Comparison of ENCODE assay signal across 24 cellular contexts in the genomic region with DNA sequence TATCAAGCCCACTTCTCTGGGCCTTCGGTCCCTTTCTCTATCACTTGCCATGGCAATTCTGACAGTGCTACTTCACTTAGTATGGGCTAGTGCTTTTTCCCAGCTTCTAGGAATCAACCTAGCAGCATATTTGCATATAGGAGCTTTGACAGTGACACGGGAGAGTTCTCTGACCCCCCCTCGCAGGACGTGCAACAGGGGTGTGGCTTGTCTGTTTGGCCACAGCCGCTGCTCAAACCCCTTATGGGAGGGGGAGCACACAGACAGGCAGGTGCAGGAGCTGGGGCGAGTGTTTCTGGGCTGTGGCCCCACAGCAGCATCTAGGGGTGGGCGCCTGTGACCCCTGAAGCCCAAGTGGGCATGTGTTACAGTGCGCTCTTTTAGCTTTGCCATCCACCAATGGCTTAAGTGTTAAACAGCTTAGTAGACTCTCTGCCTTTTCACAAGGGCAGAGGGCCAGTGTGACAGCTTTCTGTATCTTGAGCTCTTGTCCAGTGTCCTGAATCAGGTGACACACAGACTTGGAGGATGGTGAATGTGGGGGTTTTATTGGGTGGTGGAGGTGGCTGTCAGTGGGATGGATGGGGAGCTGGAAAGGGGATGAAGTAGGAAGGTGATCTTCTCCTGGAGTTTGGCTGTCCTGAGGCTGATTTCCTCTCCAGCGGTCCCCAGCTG.
"Had no signal": no experiment of that assay in that cellular context is flagged by ENCODE, and none has a peak within 500 bp of the region (broad histone marks: within the 10 kb centered on the region; RNA-seq: fewer than 3 reads in every experiment).

No MANE protein-coding gene starts in this region.

- H3K27me3 Mint-ChIP-seq: activated naive CD4-positive, alpha-beta T cell treated with anti-CD3 and anti-CD28 coated beads, Interleukin-2, amount 50 U/mL, for 24 hours; activated naive CD8-positive, alpha-beta T cell treated with anti-CD3 and anti-CD28 coated beads, Interleukin-2, amount 50 U/mL, for 24 hours; progenitor cell of endocrine pancreas; stimulated activated memory B cell treated with anti-CD40 and anti-IgM and Interleukin-4, amounts not matched to agents 10 μg/mL and 1 μg/mL and 100 μg/mL, for 72 hours had no signal

- H3K4me3 Mint-ChIP-seq: activated CD8-positive, alpha-beta T cell treated with anti-CD3 and anti-CD28 coated beads for 36 hours; activated naive CD4-positive, alpha-beta T cell treated with anti-CD3 and anti-CD28 coated beads, Interleukin-2, amount 50 U/mL, for 24 hours; activated naive CD8-positive, alpha-beta T cell treated with anti-CD3 and anti-CD28 coated beads, Interleukin-2, amount 50 U/mL, for 24 hours; activated T-cell treated with anti-CD3 and anti-CD28 coated beads, Interleukin-2, amount 50 U/mL, for 4 hours; nephron; stimulated activated memory B cell treated with anti-CD40 and anti-IgM and Interleukin-4, amounts not matched to agents 10 μg/mL and 1 μg/mL and 100 μg/mL, for 72 hours; T-helper 1 cell treated with Interleukin-12 subunit alpha and Interleukin-12 subunit beta and Interleukin-4 antibody, amounts not matched to agents 30 μg/mL and 1 μg/mL, for 36 hours had no signal

- H3K36me3 Mint-ChIP-seq: stimulated activated memory B cell treated with anti-CD40 and anti-IgM and Interleukin-4, amounts not matched to agents 10 μg/mL and 1 μg/mL and 100 μg/mL, for 72 hours had no signal

- H3K27ac Mint-ChIP-seq: activated CD8-positive, alpha-beta T cell treated with anti-CD3 and anti-CD28 coated beads for 36 hours; activated naive CD4-positive, alpha-beta T cell treated with anti-CD3 and anti-CD28 coated beads, Interleukin-2, amount 50 U/mL, for 24 hours; activated naive CD8-positive, alpha-beta T cell treated with anti-CD3 and anti-CD28 coated beads, Interleukin-2, amount 50 U/mL, for 24 hours; activated T-helper 2 cell treated with anti-CD3 and anti-CD28 coated beads, Interferon-gamma antibody, Interleukin-2, Interleukin-4, amounts not matched to agents 10 μg/mL and 5 μg/mL and 100 μg/mL, durations not matched to agents 14 hours and 24 hours and 36 hours; nephron; progenitor cell of endocrine pancreas; stimulated activated memory B cell treated with anti-CD40 and anti-IgM and Interleukin-4, amounts not matched to agents 10 μg/mL and 1 μg/mL and 100 μg/mL, for 72 hours; T-helper 1 cell treated with Interleukin-12 subunit alpha and Interleukin-12 subunit beta and Interleukin-4 antibody, amounts not matched to agents 30 μg/mL and 1 μg/mL, for 36 hours had no signal

- ATAC-seq: activated CD8-positive, alpha-beta T cell treated with anti-CD3 and anti-CD28 coated beads for 36 hours; activated naive CD8-positive, alpha-beta T cell treated with anti-CD3 and anti-CD28 coated beads, Interleukin-2, amount 50 U/mL, for 24 hours; activated T-cell treated with anti-CD3 and anti-CD28 coated beads, Interleukin-2, amount 50 U/mL, for 4 hours; gastrocnemius medialis; sciatic nerve; stimulated activated memory B cell treated with anti-CD40 and anti-IgM and Interleukin-4, amounts not matched to agents 10 μg/mL and 1 μg/mL and 100 μg/mL, for 72 hours had no signal

- H3K9me3 Mint-ChIP-seq: activated CD8-positive, alpha-beta T cell treated with anti-CD3 and anti-CD28 coated beads for 36 hours; activated naive CD4-positive, alpha-beta T cell treated with anti-CD3 and anti-CD28 coated beads, Interleukin-2, amount 50 U/mL, for 24 hours; activated naive CD8-positive, alpha-beta T cell treated with anti-CD3 and anti-CD28 coated beads, Interleukin-2, amount 50 U/mL, for 24 hours; activated T-cell treated with anti-CD3 and anti-CD28 coated beads, Interleukin-2, amount 50 U/mL, for 4 hours; activated T-helper 2 cell treated with anti-CD3 and anti-CD28 coated beads, Interferon-gamma antibody, Interleukin-2, Interleukin-4, amounts not matched to agents 10 μg/mL and 5 μg/mL and 100 μg/mL, durations not matched to agents 14 hours and 24 hours and 36 hours; T-helper 1 cell treated with Interleukin-12 subunit alpha and Interleukin-12 subunit beta and Interleukin-4 antibody, amounts not matched to agents 30 μg/mL and 1 μg/mL, for 36 hours had no signal

- DNase-seq: activated CD4-positive, alpha-beta T cell treated with anti-CD3 and anti-CD28 coated beads, Interleukin-2, amount 50 U/mL, for 1 hour; activated CD4-positive, CD25-positive, alpha-beta regulatory T cell treated with anti-CD3 and anti-CD28 coated beads, Interleukin-2, amount 50 U/mL, for 72 hours; activated CD8-positive, alpha-beta T cell treated with anti-CD3 and anti-CD28 coated beads for 36 hours; activated naive CD8-positive, alpha-beta T cell treated with anti-CD3 and anti-CD28 coated beads, Interleukin-2, amount 50 U/mL, for 24 hours; activated T-cell treated with anti-CD3 and anti-CD28 coated beads, Interleukin-2, amount 50 U/mL, for 4 hours; amygdala; central memory CD4-positive, alpha-beta T cell; effector CD8-positive, alpha-beta T cell; gastrocnemius medialis; glutamatergic neuron; islet precursor cell; left ventricle myocardium inferior; ovary; stimulated activated CD4-positive, alpha-beta T cell treated with anti-CD3 and anti-CD28 coated beads, Interleukin-12 subunit alpha, Interleukin-12 subunit beta, amount 100 ng/mL, for 4 hours; stimulated activated CD4-positive, alpha-beta T cell treated with anti-CD3 and anti-CD28 coated beads, Interleukin-4, amount 100 ng/mL, for 1 hour; stomach; tibial artery had no signal

- H3K4me1 Mint-ChIP-seq: activated naive CD4-positive, alpha-beta T cell treated with anti-CD3 and anti-CD28 coated beads, Interleukin-2, amount 50 U/mL, for 24 hours; nephron had no signal
